11 cellular contexts compared by ENCODE assay signal in genomic region chr20:31842471-31843157, GRCh38. TPM values are rescaled to one million over a fixed set of nuclear protein-coding genes. Genes with fewer than 3 reads are reported as not detected.
A peak's percentile ranks its signal among the peaks of the same experiment; 100 is the strongest.
DNase-seq lines count a peak whose midpoint lies in the region; ATAC-seq and TF ChIP-seq lines count a peak whose summit lies in the region.
"Had no signal": no experiment of that assay in that cellular context is flagged by ENCODE, and none has a peak within 500 bp of the region (broad histone marks: within the 10 kb centered on the region; RNA-seq: fewer than 3 reads in every experiment).

No MANE protein-coding gene starts in this region.

- no peaks in the 10 kb centered on the region for H3K36me3 Mint-ChIP-seq in activated naive CD8-positive, alpha-beta T cell treated with anti-CD3 and anti-CD28 coated beads for 36 hours

- H3K27me3 Mint-ChIP-seq in activated naive CD8-positive, alpha-beta T cell treated with anti-CD3 and anti-CD28 coated beads for 36 hours, result no peaks in the 10 kb centered on the region

- no peak overlapping the region for H3K27ac Mint-ChIP-seq in activated naive CD8-positive, alpha-beta T cell treated with anti-CD3 and anti-CD28 coated beads for 36 hours
- H3K27ac Mint-ChIP-seq: activated naive CD4-positive, alpha-beta T cell treated with anti-CD3 and anti-CD28 coated beads for 36 hours had no signal

- H3K27me3 ChIP-seq in H7 (ENCODE audit: control insufficient read depth, insufficient read depth, low read length) (no peaks in the 10 kb centered on the region; the same call in 1 of the 2 replicates), skeletal muscle satellite cell (ENCODE audit: control insufficient read depth, insufficient read depth, low read length) (peaks cover 7% of the 10 kb centered on the region)

- H3K4me3 Mint-ChIP-seq in activated naive CD8-positive, alpha-beta T cell treated with anti-CD3 and anti-CD28 coated beads for 36 hours, result no peak overlapping the region
- H3K4me3 Mint-ChIP-seq: activated naive CD4-positive, alpha-beta T cell treated with anti-CD3 and anti-CD28 coated beads for 36 hours had no signal

- DNase-seq in H7 (peak; percentile 86), cardiac fibroblast (ENCODE audit: low read depth in 2 of 2) (peak; percentile 83 to 92), islet precursor cell (peak; percentile 79), ecto neural progenitor cell (ENCODE audit: low spot score) (no peak)
- no peak for DNase-seq in effector CD4-positive, alpha-beta T cell
- DNase-seq in activated naive CD8-positive, alpha-beta T cell treated with anti-CD3 and anti-CD28 coated beads for 36 hours, result no peak
- DNase-seq: activated naive CD4-positive, alpha-beta T cell treated with anti-CD3 and anti-CD28 coated beads for 36 hours; NCI-H774; stimulated activated CD4-positive, alpha-beta T cell treated with anti-CD3 and anti-CD28 coated beads, Interleukin-15, amount 100 ng/mL, for 24 hours had no signal

- H3K9me3 ChIP-seq in skeletal muscle satellite cell (replicated peaks; ENCODE audit: low read length), result no peaks in the 10 kb centered on the region

- TF ChIP-seq CTCF in cardiac fibroblast (IDR thresholded peaks at IDR 0.05; ENCODE audit: low read depth, low read length), result no peak

- peak overlapping the region; percentile 21 for H3K9ac ChIP-seq in skeletal muscle satellite cell (ENCODE audit: low read depth, low read length)

- H3K4me3 ChIP-seq in H7 (ENCODE audit: insufficient read depth, low read depth, low read length), result no peak overlapping the region
- H3K4me3 ChIP-seq in cardiac fibroblast (replicated peaks in 1 of 2; ENCODE audit: low read depth in 2 of 2, low read length in 2 of 2), result peak overlapping the region in 1 of 2 donors; percentile 62
- H3K4me3 ChIP-seq in skeletal muscle satellite cell (ENCODE audit: low read length), result no peak overlapping the region

- H3K4me2 ChIP-seq in skeletal muscle satellite cell (ENCODE audit: low read length), result peak overlapping the region; percentile 35

- no peak for ATAC-seq in GM18519 (IDR thresholded peaks at IDR 0.05; ENCODE audit: low FRiP score, unreplicated experiment)

- H3K36me3 ChIP-seq in H7 (replicated peaks; ENCODE audit: control insufficient read depth, insufficient read depth, low read length), result no peaks in the 10 kb centered on the region
- no peaks in the 10 kb centered on the region for H3K36me3 ChIP-seq in skeletal muscle satellite cell (ENCODE audit: insufficient read depth, low read length)

- H3K4me1 ChIP-seq in skeletal muscle satellite cell (ENCODE audit: control insufficient read depth, insufficient read depth, low read length), result peaks cover 38% of the 10 kb centered on the region

- no peaks in the 10 kb centered on the region for H3K9me3 Mint-ChIP-seq in activated naive CD8-positive, alpha-beta T cell treated with anti-CD3 and anti-CD28 coated beads for 36 hours
- H3K9me3 Mint-ChIP-seq: activated naive CD4-positive, alpha-beta T cell treated with anti-CD3 and anti-CD28 coated beads for 36 hours had no signal

- no peaks in the 10 kb centered on the region for H3K4me1 Mint-ChIP-seq in activated naive CD8-positive, alpha-beta T cell treated with anti-CD3 and anti-CD28 coated beads for 36 hours

RNA-seq across cellular contexts. Expression of gene FOXS1, which starts 2.8 kb away (rescaled TPM):
- 0.38 TPM in 1 of 2 replicates, not detected in the other for total RNA-seq in H7 (2014; rRNA removed; shearing (Covaris generic))
- not detected in 2 replicates for total RNA-seq in skeletal muscle satellite cell (2012; rRNA removed)
- total RNA-seq in activated naive CD8-positive, alpha-beta T cell treated with anti-CD3 and anti-CD28 coated beads for 36 hours, result not detected
- total RNA-seq: activated naive CD4-positive, alpha-beta T cell treated with anti-CD3 and anti-CD28 coated beads for 36 hours had no signal

RNA-seq across cellular contexts. Expression of gene MYLK2, which starts 23.5 kb away (rescaled TPM):
- total RNA-seq in H7 (2014; rRNA removed; shearing (Covaris generic)), result 0.21 TPM in 1 of 2 replicates, not detected in the other
- 0.22 and 0.25 TPM in 2 replicates for total RNA-seq in skeletal muscle satellite cell (2012; rRNA removed)
- under 1 TPM; 0.21 to 0.36 TPM for total RNA-seq in activated naive CD8-positive, alpha-beta T cell treated with anti-CD3 and anti-CD28 coated beads for 36 hours

RNA-seq across cellular contexts. Expression of gene DUSP15, which starts 27.7 kb away (rescaled TPM):
- total RNA-seq in H7 (2014; rRNA removed; shearing (Covaris generic)), result 1.5 and 2.5 TPM in 2 replicates
- not detected in 2 replicates for total RNA-seq in skeletal muscle satellite cell (2012; rRNA removed)
- not detected for total RNA-seq in activated naive CD8-positive, alpha-beta T cell treated with anti-CD3 and anti-CD28 coated beads for 36 hours
- total RNA-seq: activated naive CD4-positive, alpha-beta T cell treated with anti-CD3 and anti-CD28 coated beads for 36 hours had no signal

RNA-seq across cellular contexts. Expression of gene TTLL9, which starts 27.8 kb away (rescaled TPM):
- 0.14 TPM in 1 of 2 replicates, not detected in the other for total RNA-seq in H7 (2014; rRNA removed; shearing (Covaris generic))
- not detected in 2 replicates for total RNA-seq in skeletal muscle satellite cell (2012; rRNA removed)
- not detected for total RNA-seq in activated naive CD8-positive, alpha-beta T cell treated with anti-CD3 and anti-CD28 coated beads for 36 hours
- total RNA-seq: activated naive CD4-positive, alpha-beta T cell treated with anti-CD3 and anti-CD28 coated beads for 36 hours had no signal

Comparison
In these comparisons a context has a peak if more than half of its experiments do, and no peak if none do; other contexts are left out.
1. DNase-seq: peak in H7 (single experiment), cardiac fibroblast (2 of 2) and islet precursor cell (single experiment); none in effector CD4-positive, alpha-beta T cell (single experiment), ecto neural progenitor cell (single experiment) and activated naive CD8-positive, alpha-beta T cell treated with anti-CD3 and anti-CD28 coated beads for 36 hours (single experiment).